ENCODE assay signal across 13 cellular contexts in the genomic region with DNA sequence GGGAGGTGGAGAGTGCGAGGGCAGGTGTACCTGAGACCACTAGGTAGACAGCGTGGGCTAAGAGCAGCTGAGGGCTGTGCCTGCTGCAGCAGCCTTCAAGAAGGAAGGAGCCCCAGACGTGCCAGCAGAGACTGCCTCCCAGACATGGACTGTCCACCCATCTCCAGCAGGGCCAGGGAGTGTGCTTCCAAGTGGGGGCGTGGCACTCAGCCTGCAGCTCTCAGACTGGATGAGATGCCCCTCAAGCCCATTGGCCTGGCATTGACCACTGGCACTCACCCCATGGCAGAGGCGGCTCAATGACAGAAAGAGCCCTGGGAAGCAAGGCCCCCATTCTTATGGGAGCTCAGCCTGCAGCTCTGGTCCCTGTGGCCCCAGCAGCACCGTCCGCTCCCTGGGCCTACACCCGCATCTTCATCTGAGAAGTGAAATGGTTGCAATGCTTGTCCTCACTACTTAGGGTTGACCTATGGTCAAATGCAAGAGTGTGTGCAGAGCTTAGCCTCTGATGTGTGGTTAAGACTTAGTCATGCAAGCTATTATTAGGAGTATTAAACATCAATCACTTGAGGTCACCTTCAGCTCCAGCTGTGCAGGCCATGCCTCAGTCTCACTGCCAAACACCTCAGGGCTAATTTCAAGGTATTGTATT.
DNase-seq lines count a peak whose midpoint lies in the region; ATAC-seq and TF ChIP-seq lines count a peak whose summit lies in the region.
"Had no signal": no experiment of that assay in that cellular context is flagged by ENCODE, and none has a peak within 500 bp of the region (broad histone marks: within the 10 kb centered on the region; RNA-seq: fewer than 3 reads in every experiment).

No MANE protein-coding gene starts in this region.

- H3K27me3 ChIP-seq in left ventricle myocardium inferior (ENCODE audit: low read depth), result peaks cover 73% of the 10 kb centered on the region
- no peaks in the 10 kb centered on the region for H3K27me3 ChIP-seq in dorsolateral prefrontal cortex
- no peaks in the 10 kb centered on the region for H3K27me3 ChIP-seq in vagina

- no peak for TF ChIP-seq POLR2A in vagina (IDR thresholded peaks at IDR 0.05)

- H3K4me1 ChIP-seq in left ventricle myocardium inferior (peaks cover 12% of the 10 kb centered on the region), vagina (peaks cover 10% of the 10 kb centered on the region)
- H3K4me1 ChIP-seq: Caco-2 had no signal

- intact Hi-C loops in left ventricle myocardium inferior (cut with micrococcal nuclease), result no loop called here
- intact Hi-C loops in Right ventricle myocardium superior (cut with DNase I), result no loop called here
- intact Hi-C loops in dorsolateral prefrontal cortex (cut with DNase I), result no loop called here
- intact Hi-C loops in natural killer cell (cut with micrococcal nuclease), result no loop called here
- intact Hi-C loops in vagina (cut with DNase I), result no loop called here

- no peaks in the 10 kb centered on the region for H3K36me3 ChIP-seq in left ventricle myocardium inferior
- no peaks in the 10 kb centered on the region for H3K36me3 ChIP-seq in vagina

- no peaks in the 10 kb centered on the region for H3K9me3 ChIP-seq in left ventricle myocardium inferior (replicated peaks)
- no peaks in the 10 kb centered on the region for H3K9me3 ChIP-seq in vagina
- H3K9me3 ChIP-seq: Caco-2 had no signal

- H3K9me3 Mint-ChIP-seq in natural killer cell, result no peaks in the 10 kb centered on the region

- ATAC-seq in Right ventricle myocardium superior (ENCODE audit: poor library complexity) (no peak), natural killer cell (no peak), HG03039 (IDR thresholded peaks at IDR 0.05; ENCODE audit: unreplicated experiment) (no peak)

- no peak overlapping the region for H3K27ac Mint-ChIP-seq in natural killer cell

- H3K4me3 Mint-ChIP-seq in natural killer cell, result no peak overlapping the region

- DNase-seq in left ventricle myocardium inferior (peak; percentile 3), Right ventricle myocardium superior (no peak), dorsolateral prefrontal cortex (peak in 6 of 10 donors; percentile 7 to 35 (median 29)), natural killer cell (peak; percentile 10), vagina (ENCODE audit: extremely low spot score in 2 of 2) (peak; percentile 75 to 91), nucleus accumbens (lab: John Stamatoyannopoulos, UW) (no peak), SIG-M5 (lab: John Stamatoyannopoulos, UW) (no peak)
- DNase-seq: Caco-2, GF-D8, hippocampal formation, NCI-H1105, NCI-H2227 treated with DMSO at 0.1 percent for 48 hours had no signal

- H3K4me3 ChIP-seq in left ventricle myocardium inferior, result no peak overlapping the region
- no peak overlapping the region for H3K4me3 ChIP-seq in dorsolateral prefrontal cortex
- H3K4me3 ChIP-seq in vagina, result no peak overlapping the region

- no peaks in the 10 kb centered on the region for H3K4me1 Mint-ChIP-seq in natural killer cell

- no peaks in the 10 kb centered on the region for H3K36me3 Mint-ChIP-seq in natural killer cell

- H3K27me3 Mint-ChIP-seq in natural killer cell (ENCODE audit: low read depth in 2 of 2), result peaks cover 0 to 13% of the 10 kb centered on the region in 2 donors

- no peak overlapping the region for H3K27ac ChIP-seq in left ventricle myocardium inferior (replicated peaks)
- no peak overlapping the region for H3K27ac ChIP-seq in dorsolateral prefrontal cortex
- no peak overlapping the region for H3K27ac ChIP-seq in vagina

- TF ChIP-seq CTCF in left ventricle myocardium inferior (IDR thresholded peaks at IDR 0.05; ENCODE audit: borderline replicate concordance), result no peak
- TF ChIP-seq CTCF in dorsolateral prefrontal cortex (IDR thresholded peaks at IDR 0.05 in 54 of 56, conservative IDR thresholded peaks at IDR 0.05 in 2 of 56; ENCODE audit: low read depth in 1 of 56, partially characterized antibody in 56 of 56), result no peak
- no peak for TF ChIP-seq CTCF in natural killer cell (IDR thresholded peaks at IDR 0.05)
- no peak for TF ChIP-seq CTCF in vagina (IDR thresholded peaks at IDR 0.05)

Comparison
In these comparisons a context has a peak if more than half of its experiments do, and no peak if none do; other contexts are left out.
1. DNase-seq: peak in left ventricle myocardium inferior (single experiment), dorsolateral prefrontal cortex (6 of 10), natural killer cell (single experiment) and vagina (2 of 2); none in Right ventricle myocardium superior (single experiment), nucleus accumbens (0 of 56) and SIG-M5 (single experiment).